Comparison of ENCODE assay signal across 8 cellular contexts in genomic region chr16:88534731-88535141, GRCh38. TPM values are rescaled to one million over a fixed set of nuclear protein-coding genes. Genes with fewer than 3 reads are reported as not detected.
A peak's percentile ranks its signal among the peaks of the same experiment; 100 is the strongest.
DNase-seq lines count a peak whose midpoint lies in the region; ATAC-seq and TF ChIP-seq lines count a peak whose summit lies in the region.

No MANE protein-coding gene starts in this region.

- H3K27ac ChIP-seq in SK-N-MC (no peak overlapping the region), upper lobe of right lung (no peak overlapping the region)

- H3K36me3 ChIP-seq in H7 (replicated peaks; ENCODE audit: control insufficient read depth, insufficient read depth, low read length) (no peaks in the 10 kb centered on the region; the same call in 1 of the 2 replicates), SK-N-MC (ENCODE audit: insufficient read depth, low read length) (no peaks in the 10 kb centered on the region), mucosa of descending colon (ENCODE audit: low read depth) (no peaks in the 10 kb centered on the region), upper lobe of right lung (no peaks in the 10 kb centered on the region)

- H3K4me1 ChIP-seq in mucosa of descending colon (ENCODE audit: low read depth): peaks cover 7% of the 10 kb centered on the region
- peaks cover 9% of the 10 kb centered on the region for H3K4me1 ChIP-seq in upper lobe of right lung

- H3K9me3 ChIP-seq in SK-N-MC (ENCODE audit: low read depth, low read length) (no peaks in the 10 kb centered on the region), mucosa of descending colon (no peaks in the 10 kb centered on the region), upper lobe of right lung (no peaks in the 10 kb centered on the region)

- intact Hi-C loops in mucosa of descending colon (cut with DNase I, micrococcal nuclease): no loop called here
- intact Hi-C loops in upper lobe of right lung (cut with DNase I): no loop called here

- DNase-seq in COLO829 (ENCODE audit: low spot score) (peak; percentile 6), H7 (peak; percentile 90), SK-N-MC (ENCODE audit: low read depth, low spot score) (no peak), dedifferentiated amniotic fluid mesenchymal stem cell (ENCODE audit: extremely low spot score) (peak; percentile 21), mucosa of descending colon (peak; percentile 58 to 78 (median 73)), upper lobe of right lung (peak; percentile 82), NCI-H82 (lab: John Stamatoyannopoulos, UW) (no peak)

- H3K4me3 ChIP-seq in H7 (ENCODE audit: insufficient read depth, low read depth, low read length) (peak overlapping the region; percentile 76), SK-N-MC (peak overlapping the region; percentile 62), mucosa of descending colon (peak overlapping the region; percentile 61), upper lobe of right lung (peak overlapping the region; percentile 53)

- no peaks in the 10 kb centered on the region for H3K27me3 ChIP-seq in H7 (ENCODE audit: control insufficient read depth, insufficient read depth, low read length)
- H3K27me3 ChIP-seq in upper lobe of right lung: peaks cover 4% of the 10 kb centered on the region

- peak; percentile 28 for ATAC-seq in mucosa of descending colon
- ATAC-seq in upper lobe of right lung: peak; percentile 23
- no peak for ATAC-seq in HG03442 (IDR thresholded peaks at IDR 0.05; ENCODE audit: unreplicated experiment)

- TF ChIP-seq CTCF in mucosa of descending colon (IDR thresholded peaks at IDR 0.05) (no peak), upper lobe of right lung (IDR thresholded peaks at IDR 0.05) (no peak)

- no peak overlapping the region for H3K9ac ChIP-seq in SK-N-MC (ENCODE audit: insufficient read length)

RNA-seq across cellular contexts. Expression of gene ZC3H18, which starts 35.5 kb away (rescaled TPM):
- 19.5 and 20.0 TPM in 2 replicates for total RNA-seq in H7 (2014; rRNA removed; shearing (Covaris generic))
- total RNA-seq in mucosa of descending colon: 10 to 100 TPM; 37.4 to 54.8 (median 48.1) TPM
- total RNA-seq in upper lobe of right lung: 44.5 TPM

Comparison
In these comparisons a context has a peak if more than half of its experiments do, and no peak if none do; other contexts are left out.
1. DNase-seq: peak in COLO829 (single experiment), H7 (single experiment), dedifferentiated amniotic fluid mesenchymal stem cell (single experiment), mucosa of descending colon (3 of 3) and upper lobe of right lung (single experiment); none in SK-N-MC (single experiment) and NCI-H82 (single experiment).
2. Peak in every context shown above with its lines, with median percentiles within 50 percentile points of each other: H3K4me3 ChIP-seq.